ENCODE assay signal across 20 cellular contexts in the genomic region with DNA sequence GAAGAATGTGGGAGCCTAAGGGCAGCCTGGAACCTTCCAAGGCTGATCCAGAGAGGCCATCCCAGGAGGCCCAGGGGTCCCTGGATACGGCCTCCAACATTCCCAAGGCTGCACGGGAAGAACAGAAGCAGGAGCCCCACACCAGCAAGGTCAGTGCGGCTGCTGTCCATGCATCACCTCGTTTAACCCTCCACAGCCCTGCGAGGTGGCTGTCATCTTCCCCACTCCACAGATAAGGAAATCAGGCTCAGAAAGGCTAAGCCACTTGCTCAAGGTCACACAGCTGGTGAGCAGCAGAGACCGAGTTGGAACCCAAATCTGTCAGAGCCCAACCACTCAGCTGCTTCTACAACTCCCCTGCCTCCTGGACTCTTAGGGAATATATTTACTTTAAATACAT. TPM values are rescaled to one million over a fixed set of nuclear protein-coding genes. Genes with fewer than 3 reads are reported as not detected.
DNase-seq lines count a peak whose midpoint lies in the region; ATAC-seq, FAIRE-seq and TF ChIP-seq lines count a peak whose summit lies in the region.
"Had no signal": no experiment of that assay in that cellular context is flagged by ENCODE, and none has a peak within 500 bp of the region (broad histone marks: within the 10 kb centered on the region; RNA-seq: fewer than 3 reads in every experiment).

No MANE protein-coding gene starts in this region.

- no peak overlapping the region for H3K9ac ChIP-seq in GM12878 (ENCODE audit: control insufficient read depth, insufficient read depth, low read length)
- H3K9ac ChIP-seq: BLaER1 treated with 17β-estradiol and CSF1 and Interleukin-3, amounts not matched to agents 10 nM and 100 nM had no signal

- H3K4me3 Mint-ChIP-seq in Calu3 (ENCODE audit: low read depth, unreplicated experiment) (no peak overlapping the region), HFFc6 (no peak overlapping the region)
- no peak overlapping the region for H3K4me3 Mint-ChIP-seq in stimulated activated memory B cell treated with anti-CD40 and anti-IgM and Interleukin-4, amounts not matched to agents 10 μg/mL and 1 μg/mL and 100 μg/mL, for 72 hours
- H3K4me3 Mint-ChIP-seq: CD8-positive, alpha-beta T cell had no signal

- no peak overlapping the region for H3K27ac ChIP-seq in GM12878 (ENCODE audit: control insufficient read depth, insufficient read depth)
- H3K27ac ChIP-seq: RWPE1 had no signal

- TF ChIP-seq CTCF in Calu3 (IDR thresholded peaks at IDR 0.05; ENCODE audit: unreplicated experiment) (no peak), HFFc6 (IDR thresholded peaks at IDR 0.05) (no peak), GM12878 (IDR thresholded peaks at IDR 0.05 in 2 of 3, conservative IDR thresholded peaks at IDR 0.05 in 1 of 3; ENCODE audit: control insufficient read depth in 2 of 3, extremely low read depth in 1 of 3, insufficient read depth in 1 of 3, low read depth in 3 of 3, low read length in 3 of 3) (no peak)

- DNase-seq in Calu3 (no peak), HFFc6 (no peak), GM12878 (ENCODE audit: low read depth, low spot score) (no peak), RPMI8226 (no peak)
- DNase-seq in activated CD4-positive, CD25-positive, alpha-beta regulatory T cell (lab: John Stamatoyannopoulos, UW) = no peak
- DNase-seq: CD8-positive, alpha-beta T cell; DMS53; EL; H7; NCI-H1417; NCI-H187 treated with DMSO at 0.1 percent for 48 hours; NCI-H226; NCI-H524; PC-3 had no signal

- peaks cover 51 to 69% of the 10 kb centered on the region in 2 experiments for H3K36me3 ChIP-seq in GM12878 (ENCODE audit: control insufficient read depth in 2 of 2, insufficient read depth in 2 of 2, low read length in 1 of 2)

- in situ Hi-C loops in GM12878 (cut with MboI) = no loop called here

- 0 out of 2 replicates have a peak, but pooled peaks cover 7% of the 10 kb centered on the region for H4K20me1 ChIP-seq in GM12878 (ENCODE audit: control insufficient read depth, insufficient read depth)

- H3K79me2 ChIP-seq in GM12878 (ENCODE audit: control insufficient read depth, insufficient read depth, low read length) = peaks cover 26% of the 10 kb centered on the region

- RAD21 ChIA-PET in GM12878 (lab: Charles Lee; ENCODE audit: unreplicated experiment) = no interaction called here

- no peak for TF ChIP-seq EP300 in GM12878 (IDR thresholded peaks at IDR 0.05; ENCODE audit: borderline replicate concordance in 1 of 2, control insufficient read depth in 1 of 2, low read depth in 2 of 2, low read length in 2 of 2)

- ATAC-seq in GM12878 = no peak
- no peak for ATAC-seq in stimulated activated memory B cell treated with anti-CD40 and anti-IgM and Interleukin-4, amounts not matched to agents 10 μg/mL and 1 μg/mL and 100 μg/mL, for 72 hours
- no peak for ATAC-seq in HG02763 (IDR thresholded peaks at IDR 0.05; ENCODE audit: unreplicated experiment)
- ATAC-seq: CD8-positive, alpha-beta T cell; PC-3 had no signal

- no peak overlapping the region for H3K4me2 ChIP-seq in GM12878 (ENCODE audit: control insufficient read depth, insufficient read depth)

- H3K9me3 Mint-ChIP-seq in Calu3 (ENCODE audit: low read depth, unreplicated experiment) (no peaks in the 10 kb centered on the region), HFFc6 (no peaks in the 10 kb centered on the region)
- H3K9me3 Mint-ChIP-seq in stimulated activated memory B cell treated with anti-CD40 and anti-IgM and Interleukin-4, amounts not matched to agents 10 μg/mL and 1 μg/mL and 100 μg/mL, for 72 hours = no peaks in the 10 kb centered on the region
- H3K9me3 Mint-ChIP-seq: CD8-positive, alpha-beta T cell had no signal

- peaks cover 65% of the 10 kb centered on the region for H3K36me3 Mint-ChIP-seq in Calu3 (ENCODE audit: insufficient read depth, unreplicated experiment)
- H3K36me3 Mint-ChIP-seq in HFFc6 (ENCODE audit: low read depth) = peaks cover 34% of the 10 kb centered on the region
- peaks cover 80% of the 10 kb centered on the region for H3K36me3 Mint-ChIP-seq in stimulated activated memory B cell treated with anti-CD40 and anti-IgM and Interleukin-4, amounts not matched to agents 10 μg/mL and 1 μg/mL and 100 μg/mL, for 72 hours

- BruUV-seq in Calu3 (replicated peaks; lab: Mats Ljungman, UMichigan) (no TSS peak), GM12878 (replicated peaks; lab: Mats Ljungman, UMichigan) (no TSS peak)

- TF ChIP-seq RAD21 in GM12878 (IDR thresholded peaks at IDR 0.05; ENCODE audit: insufficient read depth, low read depth, low read length) = no peak

- 65% methylated on average over 6 of the region's 6 CpGs for WGBS in GM12878 (ENCODE audit: insufficient coverage, insufficient replicate concordance, low lambda C conversion rate, missing lambda C conversion rate)

- CTCF ChIA-PET in Calu3 (lab: Charles Lee) = no interaction called here
- CTCF ChIA-PET in GM12878 (lab: Yijun Ruan, JAX) = interaction anchor here (1.1 kb wide), 1 partner anchor 15 kb away, joined by 3 read pairs; no protein-coding TSS in a partner anchor

- POLR2A ChIA-PET in GM12878 (lab: Charles Lee) = interaction anchor here (1.6 to 15.4 kb wide), 2 partner anchors 16 kb away, joined by 4 to 325 read pairs; a partner anchor contains a TSS

- TF ChIP-seq POLR2A in GM12878 (IDR thresholded peaks at IDR 0.05; ENCODE audit: low read depth, low read length) = peak; percentile 7; the same call in 1 of the 2 replicates

- intact Hi-C loops in Calu3 (cut with micrococcal nuclease; ENCODE audit: unreplicated experiment) = no loop called here
- intact Hi-C loops in GM12878 (cut with micrococcal nuclease; ENCODE audit: unreplicated experiment) = no loop called here

- H3K27me3 ChIP-seq in GM12878 (replicated peaks in 1 of 2; ENCODE audit: control insufficient read depth in 2 of 2, insufficient read depth in 2 of 2, low read length in 1 of 2) = no peaks in the 10 kb centered on the region
- H3K27me3 ChIP-seq: BLaER1 treated with 17β-estradiol and CSF1 and Interleukin-3, amounts not matched to agents 10 nM and 100 nM had no signal

- H3K27me3 Mint-ChIP-seq in Calu3 (ENCODE audit: unreplicated experiment) (no peaks in the 10 kb centered on the region), HFFc6 (ENCODE audit: insufficient read depth) (peaks cover 9% of the 10 kb centered on the region)
- no peaks in the 10 kb centered on the region for H3K27me3 Mint-ChIP-seq in stimulated activated memory B cell treated with anti-CD40 and anti-IgM and Interleukin-4, amounts not matched to agents 10 μg/mL and 1 μg/mL and 100 μg/mL, for 72 hours

- SMC1A ChIA-PET in GM12878 (lab: Charles Lee; ENCODE audit: uncharacterized antibody, unreplicated experiment) = interaction anchor here (0.9 to 1.4 kb wide), 3 partner anchors 18 to 29 kb away, joined by 3 to 4 read pairs (median 4); no protein-coding TSS in a partner anchor

- H3K4me3 ChIP-seq in GM12878 = no peak overlapping the region
- H3K4me3 ChIP-seq: BLaER1 treated with 17β-estradiol and CSF1 and Interleukin-3, amounts not matched to agents 10 nM and 100 nM had no signal

- H3K4me1 Mint-ChIP-seq in Calu3 (ENCODE audit: low read depth, unreplicated experiment) (peaks cover 10% of the 10 kb centered on the region), HFFc6 (ENCODE audit: low read depth) (peaks cover 70% of the 10 kb centered on the region)
- H3K4me1 Mint-ChIP-seq in stimulated activated memory B cell treated with anti-CD40 and anti-IgM and Interleukin-4, amounts not matched to agents 10 μg/mL and 1 μg/mL and 100 μg/mL, for 72 hours = peaks cover 94% of the 10 kb centered on the region

- peak overlapping the region; percentile 12 for H3K27ac Mint-ChIP-seq in Calu3 (ENCODE audit: unreplicated experiment)
- H3K27ac Mint-ChIP-seq in HFFc6 = peak overlapping the region; percentile 56
- peak overlapping the region; percentile 94 for H3K27ac Mint-ChIP-seq in stimulated activated memory B cell treated with anti-CD40 and anti-IgM and Interleukin-4, amounts not matched to agents 10 μg/mL and 1 μg/mL and 100 μg/mL, for 72 hours
- H3K27ac Mint-ChIP-seq: CD8-positive, alpha-beta T cell had no signal

- H2AFZ ChIP-seq in GM12878 (ENCODE audit: control insufficient read depth, low read depth, low read length) = no peak overlapping the region

- no peak for FAIRE-seq in GM12878 (lab: Jason Lieb, UNC)
- FAIRE-seq: GM12891 had no signal

- no peaks in the 10 kb centered on the region for H3K9me3 ChIP-seq in GM12878 (replicated peaks; ENCODE audit: control insufficient read depth, insufficient read depth, low read length)
- H3K9me3 ChIP-seq: BLaER1 treated with 17β-estradiol and CSF1 and Interleukin-3, amounts not matched to agents 10 nM and 100 nM had no signal

- peaks cover 11% of the 10 kb centered on the region for H3K4me1 ChIP-seq in GM12878 (ENCODE audit: control insufficient read depth, insufficient read depth, low read length)

RNA-seq across cellular contexts. Expression of a gene that starts 21.6 kb away (rescaled TPM):
- total RNA-seq in Calu3 (2022) = 67.6 and 74.8 TPM in 2 replicates
- total RNA-seq in HFFc6 (2021; fragmentation: NEBNext Ultra II Directional; extraction: Animal tissue kit (Norgen Biotek cat#: 25700)) = 100 to 1,000 TPM; 115 to 196 (median 129) TPM
- 137 and 160 TPM in 2 replicates for total RNA-seq in GM12878 (2013; cell fraction: nucleolus; rRNA removed)
- 56.3 and 58.3 TPM in 2 replicates for total RNA-seq in GM12878 (2014; rRNA removed)
- 48.7 and 52.9 TPM in 2 replicates for total RNA-seq in GM12878 (2014; rRNA removed; fragmentation: Illumina TruSeq; extraction: Trizol)
- total RNA-seq in GM12878 (2021) = 112 and 114 TPM in 2 replicates
- polyA plus RNA-seq in GM12878 (2011; ENCODE audit: low read depth) = 33.6 TPM
- 37.6 and 65.2 TPM in 2 replicates for polyA plus RNA-seq in GM12878 (2011; rRNA removed)
- polyA plus RNA-seq in GM12878 (2011; cell fraction: cytosol; rRNA removed) = 115 and 126 TPM in 2 replicates
- polyA plus RNA-seq in GM12878 (2011; cell fraction: nucleus; rRNA removed) = 208 and 229 TPM in 2 replicates
- 60.0 and 110 TPM in 2 replicates for polyA plus RNA-seq in GM12878 (2012)
- 47.9 and 70.5 TPM in 2 replicates for polyA plus RNA-seq in GM12878 (2014; fragmentation: Illumina TruSeq; extraction: Trizol)
- 1 to 10 TPM in 1 of 2 experiments, under 1 TPM in 1; 0.08 to 1.1 TPM for polyA plus RNA-seq in GM12878 (2014; fragmentation: Nextera tagmentation; extraction: Ambion mirVana)
- 99.1 and 99.2 TPM in 2 replicates for polyA plus RNA-seq in GM12878 (2014; rRNA removed)
- 10 to 100 TPM; 13.3 to 15.6 TPM for polyA plus RNA-seq in GM12878 (2016; fragmentation: Nextera tagmentation; extraction: Ambion mirVana)
- 75.6 and 130 TPM in 2 replicates for polyA minus RNA-seq in GM12878 (2011; rRNA and poly(A)+ RNA removed)
- 48.1 and 52.4 TPM in 2 replicates for polyA minus RNA-seq in GM12878 (2011; cell fraction: cytosol; rRNA and poly(A)+ RNA removed)
- polyA minus RNA-seq in GM12878 (2011; cell fraction: nucleus; rRNA and poly(A)+ RNA removed) = 48.2 and 63.7 TPM in 2 replicates

RNA-seq across cellular contexts. Expression of a gene that starts 44.7 kb away (rescaled TPM):
- not detected in 2 replicates for total RNA-seq in Calu3 (2022)
- under 1 TPM in 4 of 6 experiments, not detected in 2; 0.12 to 0.17 (median 0.14) TPM for total RNA-seq in HFFc6 (2021; fragmentation: NEBNext Ultra II Directional; extraction: Animal tissue kit (Norgen Biotek cat#: 25700))
- 8.3 and 9.5 TPM in 2 replicates for total RNA-seq in GM12878 (2013; cell fraction: nucleolus; rRNA removed)
- not detected in 2 replicates for total RNA-seq in GM12878 (2014; rRNA removed)
- total RNA-seq in GM12878 (2014; rRNA removed; fragmentation: Illumina TruSeq; extraction: Trizol) = not detected in 2 replicates
- 0.29 and 0.69 TPM in 2 replicates for total RNA-seq in GM12878 (2021)
- 0.34 TPM for polyA plus RNA-seq in GM12878 (2011; ENCODE audit: low read depth)
- polyA plus RNA-seq in GM12878 (2011; rRNA removed) = 1.1 and 1.2 TPM in 2 replicates
- polyA plus RNA-seq in GM12878 (2011; cell fraction: cytosol; rRNA removed) = 0.90 and 1.7 TPM in 2 replicates
- 1.4 and 3.2 TPM in 2 replicates for polyA plus RNA-seq in GM12878 (2011; cell fraction: nucleus; rRNA removed)
- polyA plus RNA-seq in GM12878 (2012) = 0.50 and 1.1 TPM in 2 replicates
- polyA plus RNA-seq in GM12878 (2014; fragmentation: Illumina TruSeq; extraction: Trizol) = 0.19 TPM in 1 of 2 replicates, not detected in the other
- under 1 TPM; 0.11 to 0.23 TPM for polyA plus RNA-seq in GM12878 (2014; fragmentation: Nextera tagmentation; extraction: Ambion mirVana)
- 0.52 TPM in 1 of 2 replicates, not detected in the other for polyA plus RNA-seq in GM12878 (2014; rRNA removed)
- not detected for polyA plus RNA-seq in GM12878 (2016; fragmentation: Nextera tagmentation; extraction: Ambion mirVana)
- 0.80 and 2.3 TPM in 2 replicates for polyA minus RNA-seq in GM12878 (2011; rRNA and poly(A)+ RNA removed)
- polyA minus RNA-seq in GM12878 (2011; cell fraction: cytosol; rRNA and poly(A)+ RNA removed) = not detected in 2 replicates
- 1.4 and 1.5 TPM in 2 replicates for polyA minus RNA-seq in GM12878 (2011; cell fraction: nucleus; rRNA and poly(A)+ RNA removed)
- total RNA-seq: A673; CD8-positive, alpha-beta T cell had no signal

RNA-seq across cellular contexts. Expression of a gene that starts 48.8 kb away (rescaled TPM):
- total RNA-seq in Calu3 (2022) (38.5 and 43.8 TPM in 2 replicates), GM12878 (2014; rRNA removed) (106 and 107 TPM in 2 replicates), GM12878 (2014; rRNA removed; fragmentation: Illumina TruSeq; extraction: Trizol) (44.3 and 46.6 TPM in 2 replicates), GM12878 (2021) (81.3 and 84.8 TPM in 2 replicates)
- total RNA-seq in HFFc6 (2021; fragmentation: NEBNext Ultra II Directional; extraction: Animal tissue kit (Norgen Biotek cat#: 25700)) = 10 to 100 TPM; 50.9 to 68.0 (median 60.1) TPM
- 22.7 and 26.2 TPM in 2 replicates for total RNA-seq in GM12878 (2013; cell fraction: nucleolus; rRNA removed)
- 33.5 TPM for polyA plus RNA-seq in GM12878 (2011; ENCODE audit: low read depth)
- polyA plus RNA-seq in GM12878 (2011; rRNA removed) (72.6 and 89.7 TPM in 2 replicates), GM12878 (2014; fragmentation: Illumina TruSeq; extraction: Trizol) (61.3 and 90.5 TPM in 2 replicates), GM12878 (2014; fragmentation: Nextera tagmentation; extraction: Ambion mirVana) (10 to 100 TPM; 25.9 to 59.1 TPM), GM12878 (2014; rRNA removed) (117 and 135 TPM in 2 replicates), GM12878 (2016; fragmentation: Nextera tagmentation; extraction: Ambion mirVana) (100 to 1,000 TPM; 123 to 145 TPM)
- polyA plus RNA-seq in GM12878 (2011; cell fraction: cytosol; rRNA removed) = 138 and 156 TPM in 2 replicates
- 60.8 and 62.4 TPM in 2 replicates for polyA plus RNA-seq in GM12878 (2011; cell fraction: nucleus; rRNA removed)
- polyA plus RNA-seq in GM12878 (2012) = 57.3 and 69.1 TPM in 2 replicates
- 79.1 and 122 TPM in 2 replicates for polyA minus RNA-seq in GM12878 (2011; rRNA and poly(A)+ RNA removed)
- polyA minus RNA-seq in GM12878 (2011; cell fraction: cytosol; rRNA and poly(A)+ RNA removed) = 32.5 and 36.5 TPM in 2 replicates
- polyA minus RNA-seq in GM12878 (2011; cell fraction: nucleus; rRNA and poly(A)+ RNA removed) = 17.3 and 22.1 TPM in 2 replicates

Comparison
In these comparisons a context has a peak if more than half of its experiments do, and no peak if none do; other contexts are left out.
1. H3K27ac Mint-ChIP-seq: peak in every context shown above with its lines; median percentile 94 in stimulated activated memory B cell treated with anti-CD40 and anti-IgM and Interleukin-4, amounts not matched to agents 10 μg/mL and 1 μg/mL and 100 μg/mL, for 72 hours; 56 in HFFc6; 12 in Calu3.